Comparison of ENCODE assay signal across 8 cellular contexts in the genomic region with DNA sequence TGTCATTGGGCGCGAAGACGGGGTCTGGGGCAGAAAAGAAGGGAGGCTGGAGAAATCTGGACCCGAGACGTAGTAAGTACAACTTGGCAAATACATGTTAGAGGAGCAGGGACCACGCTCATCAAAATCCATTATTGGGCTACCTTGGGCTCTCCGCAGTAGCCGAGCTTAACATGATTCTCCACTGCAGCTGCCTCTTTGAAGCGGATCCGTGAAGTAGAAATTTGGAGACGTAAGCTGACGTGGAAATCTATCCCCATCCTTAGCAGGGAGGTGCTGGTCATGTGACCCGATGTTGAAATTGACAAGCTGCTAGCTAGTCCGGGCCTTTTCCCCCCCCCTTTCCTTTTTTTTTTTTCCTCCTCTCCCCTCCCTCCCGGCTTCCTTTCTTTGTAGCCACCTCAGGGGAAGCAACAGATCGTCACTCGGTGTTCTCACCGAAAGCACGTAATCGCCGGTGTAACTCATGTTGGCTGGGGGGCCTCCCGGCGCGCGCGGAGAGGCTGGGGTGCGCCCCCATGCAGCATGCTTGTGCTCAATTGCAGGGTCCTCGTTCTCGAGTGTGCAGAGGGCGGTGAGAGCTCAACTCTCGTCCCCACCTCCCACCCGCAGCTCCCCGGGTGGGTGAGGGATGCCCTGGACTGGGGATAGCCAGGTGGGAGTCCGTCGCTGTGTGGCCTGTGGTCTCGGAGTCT. TPM values are rescaled to one million over a fixed set of nuclear protein-coding genes. Genes with fewer than 3 reads are reported as not detected.
DNase-seq lines count a peak whose midpoint lies in the region; ATAC-seq and TF ChIP-seq lines count a peak whose summit lies in the region.

A gene (minus strand): TSS at position 220 of the 695 bp plus-strand sequence. CDS start 88 bp downstream, at position 132.

- no peak within 1 kb of the TSS for H3K9ac ChIP-seq in SK-N-SH
- no peak within 1 kb of the TSS for H3K9ac ChIP-seq in neuronal stem cell (ENCODE audit: low read depth, low read length, poor library complexity)

- H2BK15ac ChIP-seq in neuronal stem cell (ENCODE audit: low read length), result no peak within 1 kb of the TSS

- peak within 1 kb of the TSS; percentile 50 for H3K14ac ChIP-seq in neuronal stem cell (ENCODE audit: low read length)

- no peak within 1 kb of the TSS for H2AK5ac ChIP-seq in neuronal stem cell (ENCODE audit: low read depth, low read length)

- POLR2A ChIA-PET in SK-N-SH (lab: Yijun Ruan, JAX), result no interaction called here

- H3K79me2 ChIP-seq in SK-N-SH (ENCODE audit: insufficient read depth), result no peaks in the 10 kb centered on the region

- H3K4me1 ChIP-seq in SK-N-SH (ENCODE audit: control insufficient read depth in 1 of 2, insufficient read depth in 2 of 2, low read depth in 1 of 2, low read length in 1 of 2) (peaks cover 4 to 7% of the 10 kb centered on the region in 2 experiments; a peak in 1 of 4 replicates), neuronal stem cell (ENCODE audit: control insufficient read depth in 2 of 2, insufficient read depth in 1 of 2, low read depth in 1 of 2, low read length in 2 of 2) (peaks cover 0 to 3% of the 10 kb centered on the region in 2 donors)

- H3K79me1 ChIP-seq in neuronal stem cell (ENCODE audit: low read depth, low read length), result no peaks in the 10 kb centered on the region

- H3K27me3 Mint-ChIP-seq in dendritic cell treated with granulocyte-macrophage colony-stimulating factor and Interleukin-4, amounts not matched to agents 40 ng/mL and 50 ng/mL, for 4 days, result peaks cover 96% of the 10 kb centered on the region

- H2BK120ac ChIP-seq in neuronal stem cell (ENCODE audit: low read depth, low read length), result no peak within 1 kb of the TSS

- H4K91ac ChIP-seq in neuronal stem cell (ENCODE audit: low read depth, low read length, poor library complexity), result no peak within 1 kb of the TSS

- ATAC-seq in SK-N-SH treated with all-trans-retinoic acid at 6 μM for 48 hours, result no peak
- no peak for ATAC-seq in HG02588 (IDR thresholded peaks at IDR 0.05; ENCODE audit: unreplicated experiment)

- CTCF ChIA-PET in SK-N-SH (lab: Yijun Ruan, JAX), result interaction anchor here (0.6 to 10.7 kb wide), 8 partner anchors 7 to 912 kb away, joined by 3 to 84 read pairs (median 10); a partner anchor contains a TSS

- no peak for TF ChIP-seq CTCF in SK-N-SH (IDR thresholded peaks at IDR 0.05)

- H3K4me2 ChIP-seq in SK-N-SH (peak within 1 kb of the TSS; percentile 73), neuronal stem cell (ENCODE audit: insufficient read depth, low read length, poor library complexity, severe bottlenecking) (peak within 1 kb of the TSS; percentile 24)

- peak within 1 kb of the TSS; percentile 68 for H2BK12ac ChIP-seq in neuronal stem cell (ENCODE audit: low read length)

- intact Hi-C loops in dendritic cell treated with granulocyte-macrophage colony-stimulating factor and Interleukin-4, amounts not matched to agents 40 ng/mL and 50 ng/mL, for 4 days (cut with micrococcal nuclease), result no loop called here

- H4K8ac ChIP-seq in neuronal stem cell (ENCODE audit: low read depth, low read length), result no peak within 1 kb of the TSS

- H3K4me3 Mint-ChIP-seq in dendritic cell treated with granulocyte-macrophage colony-stimulating factor and Interleukin-4, amounts not matched to agents 40 ng/mL and 50 ng/mL, for 4 days, result peak within 1 kb of the TSS; percentile 59

- H4K20me1 ChIP-seq in SK-N-SH (ENCODE audit: insufficient read depth), result peaks cover 30% of the 10 kb centered on the region

- no peak within 1 kb of the TSS for H2BK5ac ChIP-seq in neuronal stem cell (ENCODE audit: low read length)

- TF ChIP-seq RAD21 in SK-N-SH (IDR thresholded peaks at IDR 0.05; ENCODE audit: low read length), result no peak

- no peaks in the 10 kb centered on the region for H3K9me2 ChIP-seq in SK-N-SH

- no peaks in the 10 kb centered on the region for H3K36me3 Mint-ChIP-seq in dendritic cell treated with granulocyte-macrophage colony-stimulating factor and Interleukin-4, amounts not matched to agents 40 ng/mL and 50 ng/mL, for 4 days (ENCODE audit: low read depth)

- H3K4me3 ChIP-seq in SK-N-SH (ENCODE audit: low read depth in 2 of 2, low read length in 1 of 2) (peak within 1 kb of the TSS; percentile 37 to 45; a peak in 3 of 4 replicates), neuronal stem cell (ENCODE audit: low read length in 2 of 2) (peak within 1 kb of the TSS in 1 of 2 donors; percentile 25)

- no peaks in the 10 kb centered on the region for H3K9me3 Mint-ChIP-seq in dendritic cell treated with granulocyte-macrophage colony-stimulating factor and Interleukin-4, amounts not matched to agents 40 ng/mL and 50 ng/mL, for 4 days

- no peak within 1 kb of the TSS for H3K27ac Mint-ChIP-seq in dendritic cell treated with granulocyte-macrophage colony-stimulating factor and Interleukin-4, amounts not matched to agents 40 ng/mL and 50 ng/mL, for 4 days

- H3K27ac ChIP-seq in SK-N-SH (ENCODE audit: low read depth in 2 of 2, low read length in 1 of 2), result no peak within 1 kb of the TSS
- no peak within 1 kb of the TSS for H3K27ac ChIP-seq in neuronal stem cell (replicated peaks; ENCODE audit: low read length)

- DNase-seq in SK-N-SH (no peak), NCI-H69 (lab: John Stamatoyannopoulos, UW) (peak; percentile 94), neuronal stem cell (ENCODE audit: low spot score) (no peak), hepatic stellate cell (ENCODE audit: low spot score) (no peak), anterior cingulate cortex (lab: John Stamatoyannopoulos, UW) (no peak)

- no peak within 1 kb of the TSS for H3K4ac ChIP-seq in neuronal stem cell (ENCODE audit: low read length)

- no peaks in the 10 kb centered on the region for H3K36me3 ChIP-seq in SK-N-SH (replicated peaks in 1 of 2; ENCODE audit: control insufficient read depth in 1 of 2, insufficient read depth in 2 of 2, low read length in 1 of 2)
- no peaks in the 10 kb centered on the region for H3K36me3 ChIP-seq in neuronal stem cell (replicated peaks in 1 of 2; ENCODE audit: control insufficient read depth in 2 of 2, insufficient read depth in 2 of 2, low read length in 2 of 2)

- H2AFZ ChIP-seq in SK-N-SH (ENCODE audit: low read depth) (peak within 1 kb of the TSS; percentile 53; the same call in 1 of the 2 replicates), neuronal stem cell (ENCODE audit: low read length) (peak within 1 kb of the TSS; percentile 88)

- TF ChIP-seq EP300 in SK-N-SH (IDR thresholded peaks at IDR 0.05; ENCODE audit: borderline replicate concordance in 1 of 2, low read depth in 1 of 2, low read length in 1 of 2), result no peak

- no peak within 1 kb of the TSS for H3K18ac ChIP-seq in neuronal stem cell (ENCODE audit: low read length)

- WGBS in SK-N-SH (ENCODE audit: low lambda C conversion rate), result 28% methylated on average over 35 of the region's 36 CpGs
- no CpG with 5 or more reads among the region's 36 CpGs for WGBS in neuronal stem cell (ENCODE audit: extremely low coverage in 2 of 2, insufficient read length in 2 of 2, insufficient replicate concordance in 1 of 2), 2 donors

- peaks cover 98% of the 10 kb centered on the region for H3K27me3 ChIP-seq in SK-N-SH (ENCODE audit: insufficient read depth)
- peaks cover 74 to 99% (median 95%) of the 10 kb centered on the region in 3 experiments for H3K27me3 ChIP-seq in neuronal stem cell (ENCODE audit: control insufficient read depth in 3 of 3, insufficient read depth in 3 of 3, low read depth in 1 of 3, low read length in 3 of 3)

- peaks cover 11% of the 10 kb centered on the region for H3F3A ChIP-seq in SK-N-SH (replicated peaks; ENCODE audit: insufficient read depth)

- H3K4me1 Mint-ChIP-seq in dendritic cell treated with granulocyte-macrophage colony-stimulating factor and Interleukin-4, amounts not matched to agents 40 ng/mL and 50 ng/mL, for 4 days (ENCODE audit: low read depth), result peaks cover 54% of the 10 kb centered on the region

- H3K23ac ChIP-seq in neuronal stem cell (ENCODE audit: low read depth, low read length, poor library complexity), result peak within 1 kb of the TSS; percentile 82

- H3K9me3 ChIP-seq in SK-N-SH (no peaks in the 10 kb centered on the region), neuronal stem cell (replicated peaks in 1 of 2; ENCODE audit: control insufficient read depth in 2 of 2, insufficient read depth in 1 of 2, low read depth in 1 of 2, low read length in 2 of 2) (peaks cover 0 to 6% of the 10 kb centered on the region in 2 donors)

TF ChIP-seq in SK-N-SH, 30 proteins besides CTCF, POLR2A, EP300 and RAD21 (continues in another document):
- TF ChIP-seq, protein P1, sequence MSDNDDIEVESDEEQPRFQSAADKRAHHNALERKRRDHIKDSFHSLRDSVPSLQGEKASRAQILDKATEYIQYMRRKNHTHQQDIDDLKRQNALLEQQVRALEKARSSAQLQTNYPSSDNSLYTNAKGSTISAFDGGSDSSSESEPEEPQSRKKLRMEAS (IDR thresholded peaks at IDR 0.05; ENCODE audit: low read depth), result no peak
- no peak for TF ChIP-seq MXI1 (IDR thresholded peaks at IDR 0.05; ENCODE audit: low read depth, low read length)
- TF ChIP-seq, protein P2, sequence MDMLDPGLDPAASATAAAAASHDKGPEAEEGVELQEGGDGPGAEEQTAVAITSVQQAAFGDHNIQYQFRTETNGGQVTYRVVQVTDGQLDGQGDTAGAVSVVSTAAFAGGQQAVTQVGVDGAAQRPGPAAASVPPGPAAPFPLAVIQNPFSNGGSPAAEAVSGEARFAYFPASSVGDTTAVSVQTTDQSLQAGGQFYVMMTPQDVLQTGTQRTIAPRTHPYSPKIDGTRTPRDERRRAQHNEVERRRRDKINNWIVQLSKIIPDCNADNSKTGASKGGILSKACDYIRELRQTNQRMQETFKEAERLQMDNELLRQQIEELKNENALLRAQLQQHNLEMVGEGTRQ (IDR thresholded peaks at IDR 0.05; ENCODE audit: borderline replicate concordance, low read depth, low read length), result no peak
- no peak for TF ChIP-seq RCOR1 (IDR thresholded peaks at IDR 0.05; ENCODE audit: low read length)

TF ChIP-seq in SK-N-SH treated with all-trans-retinoic acid at 6 μM for 48 hours, 23 proteins besides CTCF, POLR2A, EP300 and RAD21 (continues in another document):
- TF ChIP-seq CSDC2 (CRISPR knock-in tag; IDR thresholded peaks at IDR 0.05) (no peak), OSR1 (CRISPR knock-in tag; IDR thresholded peaks at IDR 0.05) (no peak)
- TF ChIP-seq, protein P3, sequence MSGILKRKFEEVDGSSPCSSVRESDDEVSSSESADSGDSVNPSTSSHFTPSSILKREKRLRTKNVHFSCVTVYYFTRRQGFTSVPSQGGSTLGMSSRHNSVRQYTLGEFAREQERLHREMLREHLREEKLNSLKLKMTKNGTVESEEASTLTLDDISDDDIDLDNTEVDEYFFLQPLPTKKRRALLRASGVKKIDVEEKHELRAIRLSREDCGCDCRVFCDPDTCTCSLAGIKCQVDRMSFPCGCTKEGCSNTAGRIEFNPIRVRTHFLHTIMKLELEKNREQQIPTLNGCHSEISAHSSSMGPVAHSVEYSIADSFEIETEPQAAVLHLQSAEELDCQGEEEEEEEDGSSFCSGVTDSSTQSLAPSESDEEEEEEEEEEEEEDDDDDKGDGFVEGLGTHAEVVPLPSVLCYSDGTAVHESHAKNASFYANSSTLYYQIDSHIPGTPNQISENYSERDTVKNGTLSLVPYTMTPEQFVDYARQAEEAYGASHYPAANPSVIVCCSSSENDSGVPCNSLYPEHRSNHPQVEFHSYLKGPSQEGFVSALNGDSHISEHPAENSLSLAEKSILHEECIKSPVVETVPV (CRISPR knock-in tag; IDR thresholded peaks at IDR 0.05), result no peak

RNA-seq across cellular contexts. Expression of the gene that starts here (rescaled TPM):
- not detected in 2 replicates for polyA plus RNA-seq in SK-N-SH (2012; rRNA removed)
- polyA plus RNA-seq in SK-N-SH (2012; cell fraction: cytosol; rRNA removed), result not detected in 2 replicates
- not detected in 2 replicates for polyA plus RNA-seq in SK-N-SH (2012; cell fraction: nucleus; rRNA removed)
- not detected for polyA plus RNA-seq in neuronal stem cell (2013, experiment 1 of 2)
- polyA plus RNA-seq in neuronal stem cell (2013, experiment 2 of 2), result not detected
